ENCODE assay signal across 26 cellular contexts in the genomic region with DNA sequence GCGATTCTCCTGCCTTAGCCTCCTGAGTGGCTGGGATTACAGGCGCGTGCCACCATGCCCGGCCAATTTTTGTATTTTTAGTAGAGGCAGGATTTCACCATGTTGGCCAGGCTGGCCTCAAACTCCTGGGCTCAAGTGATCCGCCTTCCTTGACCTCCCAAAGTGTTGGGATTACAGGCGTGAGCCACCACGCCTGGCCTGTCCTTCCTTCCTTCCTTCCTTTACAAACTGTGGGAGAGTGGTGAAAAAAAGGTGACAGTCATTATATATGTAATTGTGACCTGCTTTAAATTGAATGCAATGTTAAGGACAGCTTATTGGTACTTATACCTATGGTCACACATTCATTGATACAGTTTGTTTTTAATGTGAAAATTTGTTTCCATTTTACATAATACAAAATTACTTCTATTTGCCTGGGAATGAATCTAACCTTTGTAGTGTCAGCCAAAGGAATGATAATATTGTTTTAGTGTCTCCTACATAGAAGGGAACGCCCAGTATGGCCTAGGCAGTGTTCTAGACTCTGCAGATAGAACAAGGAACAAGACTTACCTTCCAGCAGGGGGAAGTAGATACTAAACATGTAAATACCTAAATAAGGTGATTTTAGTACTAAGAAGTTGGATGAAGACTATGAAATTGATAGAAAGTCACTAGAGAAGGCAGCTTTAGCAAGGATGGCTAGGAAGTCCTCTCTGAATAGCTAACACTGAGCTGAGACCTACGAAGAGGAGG.
DNase-seq lines count a peak whose midpoint lies in the region; ATAC-seq, FAIRE-seq and TF ChIP-seq lines count a peak whose summit lies in the region.
"Had no signal": no experiment of that assay in that cellular context is flagged by ENCODE, and none has a peak within 500 bp of the region (broad histone marks: within the 10 kb centered on the region; RNA-seq: fewer than 3 reads in every experiment).

No MANE protein-coding gene starts in this region.

- no peaks in the 10 kb centered on the region for H3K36me3 ChIP-seq in endothelial cell of umbilical vein (ENCODE audit: control insufficient read depth in 2 of 2, extremely low read depth in 1 of 2, insufficient read depth in 2 of 2, low read length in 2 of 2)
- H3K36me3 ChIP-seq in neural progenitor cell = no peaks in the 10 kb centered on the region
- H3K36me3 ChIP-seq: thyroid gland had no signal

- H3K79me2 ChIP-seq in endothelial cell of umbilical vein (ENCODE audit: control insufficient read depth, insufficient read depth, low read length) = no peaks in the 10 kb centered on the region
- H3K79me2 ChIP-seq in neural progenitor cell (ENCODE audit: low read depth) = no peaks in the 10 kb centered on the region

- CTCF ChIA-PET in endothelial cell of umbilical vein (lab: Charles Lee) = interaction anchor here (1.0 to 2.9 kb wide), 2 partner anchors 73 to 207 kb away, joined by 5 to 8 read pairs; no protein-coding TSS in a partner anchor

- peaks cover 18% of the 10 kb centered on the region for H3K36me3 Mint-ChIP-seq in neural progenitor cell

- no peaks in the 10 kb centered on the region for H3K9me3 ChIP-seq in endothelial cell of umbilical vein (replicated peaks; ENCODE audit: control insufficient read depth, insufficient read depth, low read length)
- H3K9me3 ChIP-seq in neural progenitor cell (ENCODE audit: low read depth) = no peaks in the 10 kb centered on the region
- H3K9me3 ChIP-seq: esophagus muscularis mucosa, gastroesophageal sphincter, thyroid gland had no signal

- H3K4me1 Mint-ChIP-seq in neural progenitor cell = peaks cover 55% of the 10 kb centered on the region
- H3K4me1 Mint-ChIP-seq: T-cell had no signal

- H3K9ac ChIP-seq in endothelial cell of umbilical vein (replicated peaks; ENCODE audit: extremely low read depth, insufficient read depth, low read length) (no peak overlapping the region), neural progenitor cell (no peak overlapping the region)

- peaks cover 19% of the 10 kb centered on the region for H3F3A ChIP-seq in neural progenitor cell (ENCODE audit: low read depth)

- H4K20me1 ChIP-seq in endothelial cell of umbilical vein (replicated peaks; ENCODE audit: control insufficient read depth, extremely low read depth, insufficient read depth, low read length) = no peaks in the 10 kb centered on the region
- no peaks in the 10 kb centered on the region for H4K20me1 ChIP-seq in neural progenitor cell (ENCODE audit: low read depth)

- H3K27ac ChIP-seq in endothelial cell of umbilical vein (ENCODE audit: insufficient read depth, low read depth, low read length) (no peak overlapping the region), neural progenitor cell (no peak overlapping the region)
- H3K27ac ChIP-seq: esophagus muscularis mucosa, gastroesophageal sphincter, thyroid gland, VCaP had no signal

- ATAC-seq in HG03135 (IDR thresholded peaks at IDR 0.05; ENCODE audit: unreplicated experiment) = no peak
- ATAC-seq: gastroesophageal sphincter, T-cell had no signal

- H2AFZ ChIP-seq in endothelial cell of umbilical vein (ENCODE audit: low read depth, low read length) (no peak overlapping the region), neural progenitor cell (replicated peaks) (no peak overlapping the region)

- H3K27me3 ChIP-seq in endothelial cell of umbilical vein (ENCODE audit: control insufficient read depth in 2 of 2, insufficient read depth in 2 of 2, low read length in 2 of 2) (no peaks in the 10 kb centered on the region), neural progenitor cell (no peaks in the 10 kb centered on the region)
- H3K27me3 ChIP-seq: esophagus muscularis mucosa, gastroesophageal sphincter, thyroid gland had no signal

- H3K4me1 ChIP-seq in endothelial cell of umbilical vein (ENCODE audit: control insufficient read depth, extremely low read depth, insufficient read depth, low read length) (peaks cover 15% of the 10 kb centered on the region), neural progenitor cell (peaks cover 26% of the 10 kb centered on the region)

- peak overlapping the region; percentile 22 for H3K27ac Mint-ChIP-seq in neural progenitor cell
- H3K27ac Mint-ChIP-seq: activated naive CD4-positive, alpha-beta T cell treated with anti-CD3 and anti-CD28 coated beads for 36 hours; progenitor cell of endocrine pancreas; T-cell had no signal

- H3K9me1 ChIP-seq in endothelial cell of umbilical vein (replicated peaks; ENCODE audit: control insufficient read depth, extremely low read depth, insufficient read depth, low read length) = no peaks in the 10 kb centered on the region

- no peaks in the 10 kb centered on the region for H3K9me3 Mint-ChIP-seq in neural progenitor cell
- H3K9me3 Mint-ChIP-seq: activated naive CD4-positive, alpha-beta T cell treated with anti-CD3 and anti-CD28 coated beads for 36 hours; CD8-positive, alpha-beta memory T cell; T-cell had no signal

- no peak for TF ChIP-seq POLR2A in endothelial cell of umbilical vein (IDR thresholded peaks at IDR 0.05; ENCODE audit: low read depth, low read length)

- in situ Hi-C loops in GM13977 (cut with MboI; ENCODE audit: low pct_unique_long_range_greater_than_20kb, low sequenced_read_pairs, unreplicated experiment) = no loop called here

- peak; percentile 7 for TF ChIP-seq CTCF in GM13977 (IDR thresholded peaks at IDR 0.05; ENCODE audit: extremely low read depth, insufficient read depth, missing control alignments)
- no peak for TF ChIP-seq CTCF in endothelial cell of umbilical vein (IDR thresholded peaks at IDR 0.05; ENCODE audit: extremely low read depth in 1 of 2, insufficient read depth in 1 of 2, low read depth in 1 of 2, low read length in 2 of 2)
- no peak for TF ChIP-seq CTCF in neural progenitor cell (IDR thresholded peaks at IDR 0.05)

- no peak overlapping the region for H3K4me3 Mint-ChIP-seq in neural progenitor cell
- H3K4me3 Mint-ChIP-seq: activated naive CD4-positive, alpha-beta T cell treated with anti-CD3 and anti-CD28 coated beads for 36 hours; CD8-positive, alpha-beta memory T cell; T-cell had no signal

- DNase-seq in GM13977 (ENCODE audit: low spot score) (no peak), NCI-H748 (lab: John Stamatoyannopoulos, UW; ENCODE audit: unreplicated experiment) (peak; percentile 31), endothelial cell of umbilical vein (ENCODE audit: low read depth, low spot score) (no peak), neural progenitor cell (ENCODE audit: low spot score) (no peak), LoVo (ENCODE audit: low spot score) (no peak), GDM1 (lab: John Stamatoyannopoulos, UW) (no peak)
- DNase-seq: activated CD4-positive, alpha-beta T cell treated with anti-CD3 and anti-CD28 coated beads, Interleukin-2, amount 50 U/mL, for 48 hours; activated naive CD4-positive, alpha-beta T cell treated with anti-CD3 and anti-CD28 coated beads for 36 hours; CD8-positive, alpha-beta memory T cell; DND-41; effector CD4-positive, alpha-beta T cell; kidney; NCI-H1436 treated with DMSO at 0.1 percent for 48 hours; NCI-H2171 treated with DMSO at 0.1 percent for 48 hours; NCI-H774; SHP77 treated with DMSO at 0.1 percent for 48 hours; stimulated activated CD4-positive, alpha-beta T cell treated with anti-CD3 and anti-CD28 coated beads, Interleukin-2, amount 100 ng/mL, for 24 hours; stimulated activated naive CD4-positive, alpha-beta T cell; T-cell; thyroid gland had no signal

- POLR2A ChIA-PET in endothelial cell of umbilical vein (lab: Charles Lee) = no interaction called here

- H3K4me3 ChIP-seq in endothelial cell of umbilical vein (replicated peaks in 1 of 3; ENCODE audit: insufficient read depth in 1 of 3, low read depth in 1 of 3, low read length in 3 of 3) = no peak overlapping the region
- no peak overlapping the region for H3K4me3 ChIP-seq in neural progenitor cell
- H3K4me3 ChIP-seq: esophagus muscularis mucosa, gastroesophageal sphincter, thyroid gland had no signal

- intact Hi-C loops in endothelial cell of umbilical vein (cut with micrococcal nuclease) = loop anchor here (5.0 kb wide), 2 partner anchors 50 to 75 kb away; no protein-coding TSS in a partner anchor

- FAIRE-seq in endothelial cell of umbilical vein (lab: Jason Lieb, UNC) = no peak
- FAIRE-seq: GM18507 had no signal

- H3K4me2 ChIP-seq in endothelial cell of umbilical vein (ENCODE audit: insufficient read depth, low read length) (peak overlapping the region; percentile 40), neural progenitor cell (no peak overlapping the region)

- H3K27me3 Mint-ChIP-seq in neural progenitor cell (ENCODE audit: insufficient read depth, low read depth) = peaks cover 6% of the 10 kb centered on the region
- H3K27me3 Mint-ChIP-seq: CD8-positive, alpha-beta memory T cell; progenitor cell of endocrine pancreas; T-cell had no signal

- dilution Hi-C loops in endothelial cell of umbilical vein (cut with MboI; ENCODE audit: extremely low pct_ligation_motif_present, low sequenced_read_pairs) = no loop called here

- no TSS peak for BruUV-seq in endothelial cell of umbilical vein (replicated peaks; lab: Mats Ljungman, UMichigan)

TF ChIP-seq in endothelial cell of umbilical vein, 7 proteins besides CTCF, POLR2A, EP300 and RAD21:
- no peak for TF ChIP-seq EZH2 (IDR thresholded peaks at IDR 0.05; ENCODE audit: borderline replicate concordance, low read depth, low read length, severe bottlenecking)
- no peak for TF ChIP-seq POLR2AphosphoS5 (IDR thresholded peaks at IDR 0.05; ENCODE audit: insufficient read depth, low read depth, low read length)
- TF ChIP-seq FOS (IDR thresholded peaks at IDR 0.05; ENCODE audit: borderline replicate concordance, insufficient read depth, low read length) = no peak
- no peak for TF ChIP-seq MYC (IDR thresholded peaks at IDR 0.05; ENCODE audit: low read depth, low read length)
- no peak for TF ChIP-seq JUN (IDR thresholded peaks at IDR 0.05; ENCODE audit: borderline replicate concordance, insufficient read depth, insufficient read length, low read depth)
- TF ChIP-seq, protein P1, sequence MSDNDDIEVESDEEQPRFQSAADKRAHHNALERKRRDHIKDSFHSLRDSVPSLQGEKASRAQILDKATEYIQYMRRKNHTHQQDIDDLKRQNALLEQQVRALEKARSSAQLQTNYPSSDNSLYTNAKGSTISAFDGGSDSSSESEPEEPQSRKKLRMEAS (IDR thresholded peaks at IDR 0.05; ENCODE audit: insufficient read depth, insufficient read length) = no peak
- TF ChIP-seq GATA2 (IDR thresholded peaks at IDR 0.05; ENCODE audit: insufficient read depth, insufficient read length, low read depth, low read length) = no peak
